Comparison of ENCODE assay signal across 13 cellular contexts in the genomic region with DNA sequence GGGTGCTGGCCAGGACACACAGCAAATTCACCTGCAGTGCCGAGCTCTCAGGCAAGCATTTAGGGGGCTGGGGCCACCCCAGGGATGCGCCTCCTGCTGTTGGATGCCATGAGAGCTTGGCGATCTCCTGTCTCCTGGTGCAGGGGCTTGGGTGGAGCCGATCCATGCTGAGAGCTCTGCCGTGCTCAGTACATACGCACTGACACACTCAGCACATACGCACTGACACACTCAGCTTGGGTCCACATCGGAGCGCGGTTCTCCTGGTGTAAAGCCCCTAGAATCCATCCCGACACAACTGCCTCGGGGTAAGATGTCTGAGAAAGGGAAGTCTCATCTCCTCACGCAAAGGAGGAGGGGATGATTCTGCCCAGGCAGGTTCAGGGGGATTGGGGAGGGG. TPM values are rescaled to one million over a fixed set of nuclear protein-coding genes. Genes with fewer than 3 reads are reported as not detected.
"Had no signal": no experiment of that assay in that cellular context is flagged by ENCODE, and none has a peak within 500 bp of the region (broad histone marks: within the 10 kb centered on the region; RNA-seq: fewer than 3 reads in every experiment).

No MANE protein-coding gene starts in this region.

RNA-seq across cellular contexts. Expression of a gene that starts 10.3 kb away (rescaled TPM):
- total RNA-seq: activated CD4-positive, alpha-beta memory T cell treated with anti-CD3 and anti-CD28 coated beads, Interleukin-2, amount 10 ng/mL, durations not matched to agents 7 days and 5 days; activated CD4-positive, alpha-beta T cell treated with anti-CD3 and anti-CD28 coated beads for 36 hours; activated CD4-positive, alpha-beta T cell treated with anti-CD3 and anti-CD28 coated beads, Interleukin-2, amount 10 ng/mL, durations not matched to agents 24 days and 14 days; activated naive CD4-positive, alpha-beta T cell treated with anti-CD3 and anti-CD28 coated beads, Interleukin-2, amount 50 U/mL, for 72 hours; activated naive CD8-positive, alpha-beta T cell treated with anti-CD3 and anti-CD28 coated beads, Interleukin-2, amount 10 ng/mL, durations not matched to agents 7 days and 5 days; activated T-cell treated with anti-CD3 and anti-CD28 coated beads, Interleukin-2, amount 50 U/mL, for 72 hours; astrocyte; colonic mucosa; esophagus muscularis mucosa; foreskin keratinocyte; gastrocnemius medialis; T-helper 1 cell treated with Interleukin-12 subunit alpha and Interleukin-12 subunit beta and Interleukin-4 antibody, amounts not matched to agents 30 ng/mL and 1 ng/mL, for 36 hours had no signal
- polyA plus RNA-seq: foreskin keratinocyte had no signal

RNA-seq across cellular contexts. Expression of a gene that starts 14.4 kb away (rescaled TPM):
- total RNA-seq: activated CD4-positive, alpha-beta memory T cell treated with anti-CD3 and anti-CD28 coated beads, Interleukin-2, amount 10 ng/mL, durations not matched to agents 7 days and 5 days; activated CD4-positive, alpha-beta T cell treated with anti-CD3 and anti-CD28 coated beads for 36 hours; activated CD4-positive, alpha-beta T cell treated with anti-CD3 and anti-CD28 coated beads, Interleukin-2, amount 10 ng/mL, durations not matched to agents 24 days and 14 days; activated naive CD4-positive, alpha-beta T cell treated with anti-CD3 and anti-CD28 coated beads, Interleukin-2, amount 50 U/mL, for 72 hours; activated naive CD8-positive, alpha-beta T cell treated with anti-CD3 and anti-CD28 coated beads, Interleukin-2, amount 10 ng/mL, durations not matched to agents 7 days and 5 days; activated T-cell treated with anti-CD3 and anti-CD28 coated beads, Interleukin-2, amount 50 U/mL, for 72 hours; astrocyte; colonic mucosa; esophagus muscularis mucosa; foreskin keratinocyte; gastrocnemius medialis; T-helper 1 cell treated with Interleukin-12 subunit alpha and Interleukin-12 subunit beta and Interleukin-4 antibody, amounts not matched to agents 30 ng/mL and 1 ng/mL, for 36 hours had no signal
- polyA plus RNA-seq: foreskin keratinocyte had no signal

RNA-seq across cellular contexts. Expression of a gene that starts 25.9 kb away (rescaled TPM):
- total RNA-seq: activated CD4-positive, alpha-beta memory T cell treated with anti-CD3 and anti-CD28 coated beads, Interleukin-2, amount 10 ng/mL, durations not matched to agents 7 days and 5 days; activated CD4-positive, alpha-beta T cell treated with anti-CD3 and anti-CD28 coated beads for 36 hours; activated CD4-positive, alpha-beta T cell treated with anti-CD3 and anti-CD28 coated beads, Interleukin-2, amount 10 ng/mL, durations not matched to agents 24 days and 14 days; activated naive CD4-positive, alpha-beta T cell treated with anti-CD3 and anti-CD28 coated beads, Interleukin-2, amount 50 U/mL, for 72 hours; activated naive CD8-positive, alpha-beta T cell treated with anti-CD3 and anti-CD28 coated beads, Interleukin-2, amount 10 ng/mL, durations not matched to agents 7 days and 5 days; activated T-cell treated with anti-CD3 and anti-CD28 coated beads, Interleukin-2, amount 50 U/mL, for 72 hours; colonic mucosa; dorsolateral prefrontal cortex; esophagus muscularis mucosa; foreskin keratinocyte; gastrocnemius medialis; T-helper 1 cell treated with Interleukin-12 subunit alpha and Interleukin-12 subunit beta and Interleukin-4 antibody, amounts not matched to agents 30 ng/mL and 1 ng/mL, for 36 hours had no signal
- polyA plus RNA-seq: foreskin keratinocyte had no signal
